In the genomic region with DNA sequence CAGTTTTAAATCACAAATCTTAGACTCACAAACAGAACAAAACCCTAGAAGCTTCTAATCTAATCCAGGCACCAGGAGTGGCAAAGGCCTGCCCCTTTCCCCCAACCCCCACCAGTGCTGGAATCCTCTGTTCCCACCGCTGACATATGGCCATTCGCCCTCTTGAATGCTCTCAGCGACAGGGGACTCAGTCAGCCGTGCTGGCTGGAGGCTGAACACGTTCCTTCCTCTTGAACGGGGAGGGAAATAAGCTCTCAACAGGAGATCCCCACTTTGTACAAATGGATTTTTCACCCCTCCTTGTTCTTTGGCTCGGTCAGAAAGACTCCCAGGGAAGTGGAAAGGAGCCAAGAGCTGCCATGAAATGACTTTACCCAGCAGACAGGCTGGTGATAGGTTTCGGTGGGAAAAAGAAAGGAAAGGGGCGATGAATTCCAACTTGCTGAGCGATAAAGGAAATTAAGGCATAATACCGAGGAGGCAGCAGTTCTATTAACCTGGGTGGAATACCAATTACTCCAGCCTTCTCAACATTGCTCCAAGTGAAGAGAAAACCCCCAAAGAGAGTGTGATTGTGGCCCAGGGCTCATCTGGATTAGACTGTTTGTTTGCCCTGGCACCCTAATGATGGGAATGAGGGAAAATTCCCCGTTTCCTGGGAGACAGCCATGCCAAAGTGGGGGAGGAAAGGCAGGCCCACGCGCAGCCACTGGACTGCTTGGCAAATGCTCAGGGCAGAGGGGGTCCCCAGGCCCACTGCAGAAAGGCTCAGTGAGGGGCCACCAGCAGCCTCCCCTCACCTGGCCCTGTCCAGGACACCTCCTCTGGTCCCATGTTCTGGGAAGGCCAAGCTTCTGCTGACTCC, we compare ENCODE assay signal across 19 cellular contexts. TPM values are rescaled to one million over a fixed set of nuclear protein-coding genes. Genes with fewer than 3 reads are reported as not detected.
DNase-seq lines count a peak whose midpoint lies in the region; ATAC-seq, FAIRE-seq and TF ChIP-seq lines count a peak whose summit lies in the region.
"Had no signal": no experiment of that assay in that cellular context is flagged by ENCODE, and none has a peak within 500 bp of the region (broad histone marks: within the 10 kb centered on the region; RNA-seq: fewer than 3 reads in every experiment).

No MANE protein-coding gene starts in this region.

- H3K36me3 ChIP-seq in IMR-90 (ENCODE audit: control insufficient read depth, insufficient read depth, low read length) (no peaks in the 10 kb centered on the region), astrocyte (ENCODE audit: insufficient read depth, low read length) (no peaks in the 10 kb centered on the region)
- H3K36me3 ChIP-seq: Peyer's patch, vagina had no signal

- H2BK5ac ChIP-seq in IMR-90 (ENCODE audit: low read depth, low read length, poor library complexity, severe bottlenecking) = no peak overlapping the region

- POLR2A ChIA-PET in IMR-90 (lab: Charles Lee; ENCODE audit: unreplicated experiment) = no interaction called here

- H3K4me2 ChIP-seq in IMR-90 (ENCODE audit: low read depth, low read length) (no peak overlapping the region), astrocyte (ENCODE audit: low read length) (peak overlapping the region; percentile 59)

- TF ChIP-seq POLR2A in IMR-90 (IDR thresholded peaks at IDR 0.05; ENCODE audit: low read depth, low read length) = no peak

- dilution Hi-C loops in IMR-90 (cut with HindIII; ENCODE audit: low sequenced_read_pairs, unreplicated experiment) = no loop called here

- no peak overlapping the region for H2BK20ac ChIP-seq in IMR-90 (ENCODE audit: low read depth, low read length)

- H3K9ac ChIP-seq in IMR-90 (ENCODE audit: low read depth, low read length) (no peak overlapping the region), astrocyte (ENCODE audit: low read length) (no peak overlapping the region)

- no peaks in the 10 kb centered on the region for H3K36me3 Mint-ChIP-seq in astrocyte (ENCODE audit: low read depth, unreplicated experiment)
- H3K36me3 Mint-ChIP-seq in activated T-helper 2 cell treated with anti-CD3 and anti-CD28 coated beads, Interferon-gamma antibody, Interleukin-2, Interleukin-4, amounts not matched to agents 10 μg/mL and 5 μg/mL and 100 μg/mL, durations not matched to agents 14 hours and 24 hours and 36 hours (ENCODE audit: low read depth) = peaks cover 7% of the 10 kb centered on the region

- CTCF ChIA-PET in IMR-90 (lab: Yijun Ruan, JAX) = no interaction called here

- H3K9me3 ChIP-seq in IMR-90 (ENCODE audit: control insufficient read depth, insufficient read depth, low read length) (no peaks in the 10 kb centered on the region), astrocyte (ENCODE audit: insufficient read depth, low read depth, low read length) (no peaks in the 10 kb centered on the region)
- H3K9me3 ChIP-seq: Peyer's patch, vagina had no signal

- TF ChIP-seq CTCF in IMR-90 (conservative IDR thresholded peaks at IDR 0.05; ENCODE audit: low read depth, low read length) = no peak
- no peak for TF ChIP-seq CTCF in astrocyte (IDR thresholded peaks at IDR 0.05; ENCODE audit: insufficient read depth, low read depth, low read length)

- in situ Hi-C loops in IMR-90 (cut with MboI; ENCODE audit: low sequenced_read_pairs) = no loop called here

- WGBS in IMR-90 (ENCODE audit: extremely low coverage in 2 of 2, insufficient read length in 1 of 2), 2 experiments = no CpG with 5 or more reads among the region's 14 CpGs

- H2BK15ac ChIP-seq in IMR-90 (ENCODE audit: low read depth, low read length) = no peak overlapping the region

- no peak overlapping the region for H2AK5ac ChIP-seq in IMR-90 (ENCODE audit: low read depth, low read length)

- no peak overlapping the region for H3K18ac ChIP-seq in IMR-90 (ENCODE audit: low read depth, low read length)

- no peak overlapping the region for H4K5ac ChIP-seq in IMR-90 (ENCODE audit: low read depth, low read length)

- peaks cover 8% of the 10 kb centered on the region for H3K4me1 Mint-ChIP-seq in astrocyte (ENCODE audit: low read depth, unreplicated experiment)
- peaks cover 12% of the 10 kb centered on the region for H3K4me1 Mint-ChIP-seq in activated T-helper 2 cell treated with anti-CD3 and anti-CD28 coated beads, Interferon-gamma antibody, Interleukin-2, Interleukin-4, amounts not matched to agents 10 μg/mL and 5 μg/mL and 100 μg/mL, durations not matched to agents 14 hours and 24 hours and 36 hours (ENCODE audit: low read depth)
- H3K4me1 Mint-ChIP-seq: activated B cell treated with CpG ODN at 0.5 μM for 24 hours had no signal

- H3K27ac Mint-ChIP-seq in astrocyte (ENCODE audit: unreplicated experiment) = no peak overlapping the region
- H3K27ac Mint-ChIP-seq in activated T-helper 2 cell treated with anti-CD3 and anti-CD28 coated beads, Interferon-gamma antibody, Interleukin-2, Interleukin-4, amounts not matched to agents 10 μg/mL and 5 μg/mL and 100 μg/mL, durations not matched to agents 14 hours and 24 hours and 36 hours = no peak overlapping the region
- H3K27ac Mint-ChIP-seq: activated B cell treated with CpG ODN at 0.5 μM for 24 hours had no signal

- peak overlapping the region; percentile 53 for H2AK9ac ChIP-seq in IMR-90 (replicated peaks; ENCODE audit: low read depth, low read length, poor library complexity)

- H4K20me1 ChIP-seq in IMR-90 (ENCODE audit: insufficient read depth, low read length) (peaks cover 2% of the 10 kb centered on the region), astrocyte (ENCODE audit: insufficient read depth, low read length) (peaks cover 70% of the 10 kb centered on the region)

- H3K4ac ChIP-seq in IMR-90 (ENCODE audit: low read depth, low read length) = no peak overlapping the region

- no peak overlapping the region for H3K56ac ChIP-seq in IMR-90 (ENCODE audit: extremely low read depth, insufficient read depth, low read length)

- H3K9me1 ChIP-seq in IMR-90 (ENCODE audit: insufficient read depth, low read length) = 0 out of 2 replicates have a peak, but pooled peaks cover 9% of the 10 kb centered on the region

- H3K27ac ChIP-seq in IMR-90 (ENCODE audit: insufficient read depth, low read length) (no peak overlapping the region), astrocyte (ENCODE audit: low read depth, low read length) (no peak overlapping the region)
- H3K27ac ChIP-seq: epithelial cell of prostate, Peyer's patch, vagina had no signal

- H3K4me3 ChIP-seq in IMR-90 (ENCODE audit: insufficient read depth, low read depth, low read length) = no peak overlapping the region
- H3K4me3 ChIP-seq in astrocyte (ENCODE audit: insufficient read depth, low read depth, low read length) = no peak overlapping the region
- H3K4me3 ChIP-seq: Peyer's patch, skin epidermis, vagina had no signal

- H2BK120ac ChIP-seq in IMR-90 (ENCODE audit: low read depth, low read length) = no peak overlapping the region

- intact Hi-C loops in IMR-90 (cut with micrococcal nuclease) (no loop called here), left colon (cut with DNase I, micrococcal nuclease) (no loop called here)
- intact Hi-C loops in activated T-helper 2 cell treated with anti-CD3 and anti-CD28 coated beads, Interferon-gamma antibody, Interleukin-2, Interleukin-4, amounts not matched to agents 10 μg/mL and 5 μg/mL and 100 μg/mL, durations not matched to agents 14 hours and 24 hours and 36 hours (cut with micrococcal nuclease) = no loop called here

- no peak for FAIRE-seq in astrocyte (lab: Jason Lieb, UNC)
- FAIRE-seq: D721Med, HTR-8/SVneo had no signal

- no peaks in the 10 kb centered on the region for H3K27me3 ChIP-seq in IMR-90 (ENCODE audit: control insufficient read depth, insufficient read depth, low read length)
- H3K27me3 ChIP-seq in astrocyte (ENCODE audit: insufficient read depth, low read length) = no peaks in the 10 kb centered on the region
- H3K27me3 ChIP-seq: Peyer's patch, vagina had no signal

- DNase-seq in DMS79 treated with DMSO at 0.1 percent for 48 hours (lab: John Stamatoyannopoulos, UW) = peak; percentile 77
- DNase-seq in IMR-90 = no peak
- no peak for DNase-seq in astrocyte (ENCODE audit: low read depth)
- DNase-seq in medulla oblongata (ENCODE audit: extremely low spot score) = peak; percentile 37
- no peak for DNase-seq in NCI-H2196 (lab: John Stamatoyannopoulos, UW; ENCODE audit: unreplicated experiment)
- DNase-seq in left colon = no peak
- no peak for DNase-seq in activated T-helper 2 cell treated with anti-CD3 and anti-CD28 coated beads, Interferon-gamma antibody, Interleukin-2, Interleukin-4, amounts not matched to agents 10 μg/mL and 5 μg/mL and 100 μg/mL, durations not matched to agents 14 hours and 24 hours and 36 hours (ENCODE audit: low spot score)
- DNase-seq: activated B cell treated with CpG ODN at 0.5 μM for 24 hours; activated naive CD4-positive, alpha-beta T cell treated with anti-CD3 and anti-CD28 coated beads, Interleukin-2, amount 50 U/mL, for 16 hours; central memory CD4-positive, alpha-beta T cell; occipital lobe; Peyer's patch; stimulated activated naive CD4-positive, alpha-beta T cell had no signal

- no peak for TF ChIP-seq RAD21 in IMR-90 (IDR thresholded peaks at IDR 0.05; ENCODE audit: low read length)

- 0 out of 2 replicates have a peak overlapping the region, but pooled peaks have one; percentile 10 for H3K14ac ChIP-seq in IMR-90 (replicated peaks; ENCODE audit: low read depth, low read length)

- BruUV-seq in IMR-90 (replicated peaks; lab: Mats Ljungman, UMichigan) = no TSS peak

- no peak overlapping the region; the same call in 1 of the 2 replicates for H3K23ac ChIP-seq in IMR-90 (ENCODE audit: low read depth, low read length)

- H3K4me1 ChIP-seq in IMR-90 (ENCODE audit: control insufficient read depth, insufficient read depth, low read length) (peaks cover 3% of the 10 kb centered on the region; the same call in 1 of the 2 replicates), astrocyte (ENCODE audit: insufficient read depth, low read length) (peaks cover 9% of the 10 kb centered on the region)
- H3K4me1 ChIP-seq: Peyer's patch had no signal

- no peaks in the 10 kb centered on the region for H3K79me2 ChIP-seq in astrocyte (ENCODE audit: insufficient read depth, low read length)

- no peak overlapping the region for H4K91ac ChIP-seq in IMR-90 (ENCODE audit: insufficient read depth, low read depth, low read length)

- no peaks in the 10 kb centered on the region for H3K9me3 Mint-ChIP-seq in astrocyte (ENCODE audit: unreplicated experiment)
- H3K9me3 Mint-ChIP-seq in activated T-helper 2 cell treated with anti-CD3 and anti-CD28 coated beads, Interferon-gamma antibody, Interleukin-2, Interleukin-4, amounts not matched to agents 10 μg/mL and 5 μg/mL and 100 μg/mL, durations not matched to agents 14 hours and 24 hours and 36 hours = no peaks in the 10 kb centered on the region
- H3K9me3 Mint-ChIP-seq: activated B cell treated with CpG ODN at 0.5 μM for 24 hours had no signal

- H3K4me3 Mint-ChIP-seq in astrocyte (ENCODE audit: unreplicated experiment) = no peak overlapping the region
- H3K4me3 Mint-ChIP-seq in activated T-helper 2 cell treated with anti-CD3 and anti-CD28 coated beads, Interferon-gamma antibody, Interleukin-2, Interleukin-4, amounts not matched to agents 10 μg/mL and 5 μg/mL and 100 μg/mL, durations not matched to agents 14 hours and 24 hours and 36 hours (ENCODE audit: low read depth) = no peak overlapping the region
- H3K4me3 Mint-ChIP-seq: activated B cell treated with CpG ODN at 0.5 μM for 24 hours had no signal

- peaks cover 0 to 5% of the 10 kb centered on the region in 2 experiments; a peak in 2 of 4 replicates for H3K79me1 ChIP-seq in IMR-90 (ENCODE audit: low read depth in 1 of 2, low read length in 2 of 2)

- no peak; the same call in 1 of the 2 replicates for ATAC-seq in IMR-90 (ENCODE audit: low read depth)
- no peak for ATAC-seq in left colon
- no peak for ATAC-seq in GM19035 (IDR thresholded peaks at IDR 0.05; ENCODE audit: unreplicated experiment)

- no peaks in the 10 kb centered on the region for H3K27me3 Mint-ChIP-seq in astrocyte (ENCODE audit: low read depth, unreplicated experiment)
- no peaks in the 10 kb centered on the region for H3K27me3 Mint-ChIP-seq in activated T-helper 2 cell treated with anti-CD3 and anti-CD28 coated beads, Interferon-gamma antibody, Interleukin-2, Interleukin-4, amounts not matched to agents 10 μg/mL and 5 μg/mL and 100 μg/mL, durations not matched to agents 14 hours and 24 hours and 36 hours (ENCODE audit: low read depth)
- H3K27me3 Mint-ChIP-seq: activated B cell treated with CpG ODN at 0.5 μM for 24 hours had no signal

- H2AFZ ChIP-seq in IMR-90 (replicated peaks; ENCODE audit: low read length, poor library complexity) = no peak overlapping the region
- no peak overlapping the region for H2AFZ ChIP-seq in astrocyte (ENCODE audit: low read depth, low read length)

- no peak overlapping the region for H4K8ac ChIP-seq in IMR-90 (ENCODE audit: low read depth in 2 of 2, low read length in 2 of 2)

RNA-seq across cellular contexts. Expression of gene LRP8, which starts 24.0 kb away (rescaled TPM):
- 11.1 and 12.0 TPM in 2 replicates for total RNA-seq in IMR-90 (2012; rRNA removed)
- 12.1 and 12.6 TPM in 2 replicates for polyA plus RNA-seq in IMR-90 (2012; rRNA removed)
- polyA plus RNA-seq in IMR-90 (2012; cell fraction: cytosol; rRNA removed) = 5.9 and 7.7 TPM in 2 replicates
- polyA plus RNA-seq in IMR-90 (2012; cell fraction: nucleus; rRNA removed; ENCODE audit: low replicate concordance) = 40.5 and 54.0 TPM in 2 replicates
- total RNA-seq in astrocyte = 12.8 and 13.9 TPM in 2 replicates
- total RNA-seq in left colon = 1 to 10 TPM; 2.5 to 5.3 TPM
- 78.0 and 82.1 TPM in 2 replicates for total RNA-seq in activated T-helper 2 cell treated with anti-CD3 and anti-CD28 coated beads, Interferon-gamma antibody, Interleukin-2, Interleukin-4, amounts not matched to agents 10 μg/mL and 5 μg/mL and 100 μg/mL, durations not matched to agents 14 hours and 24 hours and 36 hours

Comparison
In these comparisons a context has a peak if more than half of its experiments do, and no peak if none do; other contexts are left out.
1. DNase-seq: peak in DMS79 treated with DMSO at 0.1 percent for 48 hours (single experiment) and medulla oblongata (single experiment); none in IMR-90 (single experiment), astrocyte (single experiment), NCI-H2196 (single experiment), left colon (0 of 2) and activated T-helper 2 cell treated with anti-CD3 and anti-CD28 coated beads, Interferon-gamma antibody, Interleukin-2, Interleukin-4, amounts not matched to agents 10 μg/mL and 5 μg/mL and 100 μg/mL, durations not matched to agents 14 hours and 24 hours and 36 hours (single experiment).